11 cellular contexts compared by ENCODE assay signal in the genomic region with DNA sequence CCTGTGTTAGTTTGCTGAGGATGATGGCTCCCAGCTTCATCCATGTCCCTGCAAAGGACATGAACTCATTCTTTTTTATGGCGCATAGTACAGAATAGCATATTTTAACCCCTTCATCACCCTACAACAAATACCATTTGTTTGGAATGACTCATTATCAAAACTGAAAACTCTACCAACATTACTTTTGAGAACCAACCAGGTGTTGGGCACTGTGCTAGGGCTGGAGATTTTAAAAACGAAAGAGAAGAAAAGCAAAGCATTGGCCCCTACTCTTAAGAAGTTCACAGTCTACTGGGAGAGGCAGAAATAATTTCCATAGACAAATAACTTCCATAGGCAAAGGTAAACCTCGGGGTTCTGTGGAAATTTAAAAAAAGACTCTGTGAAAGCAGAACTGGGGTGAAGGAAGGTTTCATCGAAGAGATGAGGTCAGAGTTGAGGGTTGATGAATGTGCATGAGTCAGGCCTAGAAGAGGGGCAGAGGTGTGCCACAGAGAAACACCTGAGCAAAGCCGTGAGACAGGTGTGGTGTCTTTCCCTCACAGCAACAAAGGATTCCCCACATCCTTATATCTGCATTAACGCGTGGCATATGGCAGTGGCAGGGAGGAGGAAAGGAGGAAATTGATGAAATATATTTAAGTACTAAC. TPM values are rescaled to one million over a fixed set of nuclear protein-coding genes. Genes with fewer than 3 reads are reported as not detected.
DNase-seq lines count a peak whose midpoint lies in the region; TF ChIP-seq lines count a peak whose summit lies in the region.
"Had no signal": no experiment of that assay in that cellular context is flagged by ENCODE, and none has a peak within 500 bp of the region (broad histone marks: within the 10 kb centered on the region; RNA-seq: fewer than 3 reads in every experiment).

No MANE protein-coding gene starts in this region.

- H3K27me3 Mint-ChIP-seq in activated T-cell treated with anti-CD3 and anti-CD28 coated beads, Interleukin-2, amount 50 U/mL, for 24 hours, result no peaks in the 10 kb centered on the region
- H3K27me3 Mint-ChIP-seq in stimulated activated naive CD8-positive, alpha-beta T cell treated with anti-CD3 and anti-CD28 coated beads, Interleukin-15, Interleukin-2, amounts not matched to agents 100 ng/mL and 50 ng/mL, for 24 hours, result peaks cover 5% of the 10 kb centered on the region

- peak; percentile 20 for DNase-seq in activated T-cell treated with anti-CD3 and anti-CD28 coated beads for 24 hours (ENCODE audit: low read depth)
- DNase-seq in activated T-cell treated with anti-CD3 and anti-CD28 coated beads, Interleukin-2, amount 50 U/mL, for 1 hour, result no peak
- peak; percentile 71 for DNase-seq in NCI-H1436 (lab: John Stamatoyannopoulos, UW)
- no peak for DNase-seq in activated T-cell treated with anti-CD3 and anti-CD28 coated beads, Interleukin-2, amount 50 U/mL, for 24 hours
- DNase-seq in amniotic stem cell (lab: John Stamatoyannopoulos, UW), result no peak
- no peak for DNase-seq in testis
- DNase-seq in A673 (ENCODE audit: low spot score), result no peak
- DNase-seq: hippocampal formation, Kasumi-1 had no signal

- no peak for TF ChIP-seq CTCF in testis (IDR thresholded peaks at IDR 0.05)
- no peak for TF ChIP-seq CTCF in A673 (conservative IDR thresholded peaks at IDR 0.05; ENCODE audit: low read depth, low read length)

- TF ChIP-seq POLR2A in testis (IDR thresholded peaks at IDR 0.05), result no peak

- POLR2A ChIA-PET in A673 (lab: Charles Lee; ENCODE audit: low non-redundant PET), result no interaction called here

- BruUV-seq in A673 (replicated peaks; lab: Mats Ljungman, UMichigan), result no TSS peak

- H3K4me3 ChIP-seq in testis, result no peak overlapping the region
- no peak overlapping the region for H3K4me3 ChIP-seq in A673 (ENCODE audit: low read depth, low read length, poor library complexity, severe bottlenecking)
- H3K4me3 ChIP-seq: SJSA1 had no signal

- peaks cover 45% of the 10 kb centered on the region for H3K4me1 Mint-ChIP-seq in activated T-cell treated with anti-CD3 and anti-CD28 coated beads, Interleukin-2, amount 50 U/mL, for 24 hours (ENCODE audit: low read depth)
- peaks cover 51% of the 10 kb centered on the region for H3K4me1 Mint-ChIP-seq in stimulated activated naive CD8-positive, alpha-beta T cell treated with anti-CD3 and anti-CD28 coated beads, Interleukin-15, Interleukin-2, amounts not matched to agents 100 ng/mL and 50 ng/mL, for 24 hours (ENCODE audit: low read depth)

- intact Hi-C loops in testis (cut with DNase I; ENCODE audit: low total_unique reads), result no loop called here
- intact Hi-C loops in A673 (cut with micrococcal nuclease; ENCODE audit: unreplicated experiment), result no loop called here

- no peaks in the 10 kb centered on the region for H3K27me3 ChIP-seq in testis
- H3K27me3 ChIP-seq in A673 (replicated peaks; ENCODE audit: insufficient read depth, low read depth, low read length, poor library complexity), result no peaks in the 10 kb centered on the region
- H3K27me3 ChIP-seq: SJSA1 had no signal

- WGBS in testis, 2 donors, result 83 to 86% methylated on average over 7 of the region's 7 CpGs

- peak overlapping the region; percentile 6 for H3K4me3 Mint-ChIP-seq in activated T-cell treated with anti-CD3 and anti-CD28 coated beads, Interleukin-2, amount 50 U/mL, for 24 hours
- peak overlapping the region; percentile 27 for H3K4me3 Mint-ChIP-seq in stimulated activated naive CD8-positive, alpha-beta T cell treated with anti-CD3 and anti-CD28 coated beads, Interleukin-15, Interleukin-2, amounts not matched to agents 100 ng/mL and 50 ng/mL, for 24 hours

- H3K4me1 ChIP-seq in testis (no peaks in the 10 kb centered on the region), A673 (ENCODE audit: insufficient read depth, low read length, poor library complexity, severe bottlenecking) (no peaks in the 10 kb centered on the region)

- H3K9me3 ChIP-seq in testis (no peaks in the 10 kb centered on the region), A673 (ENCODE audit: low read depth, low read length, poor library complexity, severe bottlenecking) (no peaks in the 10 kb centered on the region)
- H3K9me3 ChIP-seq: SJSA1 had no signal

- no peaks in the 10 kb centered on the region for H3K36me3 ChIP-seq in testis (ENCODE audit: low read depth, missing control alignments)
- no peaks in the 10 kb centered on the region for H3K36me3 ChIP-seq in A673 (ENCODE audit: insufficient read depth, low read length, poor library complexity, severe bottlenecking)
- H3K36me3 ChIP-seq: SJSA1 had no signal

- H3K9me3 Mint-ChIP-seq in activated T-cell treated with anti-CD3 and anti-CD28 coated beads, Interleukin-2, amount 50 U/mL, for 24 hours, result no peaks in the 10 kb centered on the region
- H3K9me3 Mint-ChIP-seq in stimulated activated naive CD8-positive, alpha-beta T cell treated with anti-CD3 and anti-CD28 coated beads, Interleukin-15, Interleukin-2, amounts not matched to agents 100 ng/mL and 50 ng/mL, for 24 hours, result no peaks in the 10 kb centered on the region

- H3K27ac ChIP-seq in testis (no peak overlapping the region), A673 (ENCODE audit: low read depth, low read length, poor library complexity, severe bottlenecking) (no peak overlapping the region)
- H3K27ac ChIP-seq: SJSA1 had no signal

- H3K36me3 Mint-ChIP-seq in activated T-cell treated with anti-CD3 and anti-CD28 coated beads, Interleukin-2, amount 50 U/mL, for 24 hours (ENCODE audit: low read depth), result no peaks in the 10 kb centered on the region
- H3K36me3 Mint-ChIP-seq in stimulated activated naive CD8-positive, alpha-beta T cell treated with anti-CD3 and anti-CD28 coated beads, Interleukin-15, Interleukin-2, amounts not matched to agents 100 ng/mL and 50 ng/mL, for 24 hours (ENCODE audit: low read depth), result no peaks in the 10 kb centered on the region

- CTCF ChIA-PET in A673 (lab: Charles Lee), result no interaction called here

- peak overlapping the region; percentile 91 for H3K27ac Mint-ChIP-seq in activated T-cell treated with anti-CD3 and anti-CD28 coated beads, Interleukin-2, amount 50 U/mL, for 24 hours
- peak overlapping the region; percentile 83 for H3K27ac Mint-ChIP-seq in stimulated activated naive CD8-positive, alpha-beta T cell treated with anti-CD3 and anti-CD28 coated beads, Interleukin-15, Interleukin-2, amounts not matched to agents 100 ng/mL and 50 ng/mL, for 24 hours

RNA-seq across cellular contexts. Expression of a gene that starts 51.0 kb away (rescaled TPM):
- total RNA-seq in testis (10 to 100 TPM; 14.6 to 24.2 TPM), A673 (2021) (0.26 TPM in 1 of 2 replicates, not detected in the other)
- polyA plus RNA-seq in testis (ENCODE audit: insufficient read depth, low read depth, low replicate concordance), result 6.8 TPM

Comparison
In these comparisons a context has a peak if more than half of its experiments do, and no peak if none do; other contexts are left out.
1. DNase-seq: peak in activated T-cell treated with anti-CD3 and anti-CD28 coated beads for 24 hours (single experiment) and NCI-H1436 (single experiment); none in activated T-cell treated with anti-CD3 and anti-CD28 coated beads, Interleukin-2, amount 50 U/mL, for 1 hour (single experiment), activated T-cell treated with anti-CD3 and anti-CD28 coated beads, Interleukin-2, amount 50 U/mL, for 24 hours (single experiment), amniotic stem cell (single experiment), testis (single experiment) and A673 (single experiment).
2. RNA of a gene that starts 51.0 kb away (total RNA-seq): 14.6 to 24.2 TPM in testis; 0.26 TPM in A673; every median in the first group is over 10 times any median in the second.